In the genomic region with DNA sequence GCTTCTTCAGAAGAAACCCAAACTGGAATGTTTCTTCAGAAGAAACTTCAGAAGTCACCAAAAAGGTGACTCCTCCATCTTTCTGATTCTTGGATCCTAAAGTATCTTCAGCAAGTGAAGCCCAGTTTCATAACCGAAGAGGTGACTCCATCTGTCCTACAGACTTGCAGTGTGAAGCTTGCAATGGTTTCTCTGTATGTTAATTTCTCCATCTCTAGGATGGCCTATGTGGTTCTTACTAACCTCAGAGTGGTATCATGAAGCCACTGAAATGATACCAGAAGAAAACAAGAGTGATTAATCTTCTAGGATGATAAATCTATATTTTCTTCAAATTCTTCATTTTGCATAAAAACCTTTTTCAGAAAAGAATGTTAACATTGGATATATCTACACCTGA, we compare ENCODE assay signal across 16 cellular contexts. TPM values are rescaled to one million over a fixed set of nuclear protein-coding genes. Genes with fewer than 3 reads are reported as not detected.
DNase-seq lines count a peak whose midpoint lies in the region; ATAC-seq lines count a peak whose summit lies in the region.
"Had no signal": no experiment of that assay in that cellular context is flagged by ENCODE, and none has a peak within 500 bp of the region (broad histone marks: within the 10 kb centered on the region; RNA-seq: fewer than 3 reads in every experiment).

No MANE protein-coding gene starts in this region.

- no peak overlapping the region for H3K9ac ChIP-seq in GM23248

- H2AFZ ChIP-seq in GM23248 = no peak overlapping the region

- peaks cover 31% of the 10 kb centered on the region for H3K4me1 ChIP-seq in GM23248 (ENCODE audit: insufficient read depth)
- H3K4me1 ChIP-seq: Caco-2 had no signal

- H4K20me1 ChIP-seq in GM23248 (ENCODE audit: insufficient read depth) = no peaks in the 10 kb centered on the region

- peak; percentile 53 to 78 for ATAC-seq in activated T-cell treated with anti-CD3 and anti-CD28 coated beads, Interleukin-2, amount 50 U/mL, for 72 hours (replicated peaks in 1 of 2)
- peak; percentile 56 for ATAC-seq in stimulated activated naive CD8-positive, alpha-beta T cell treated with anti-CD3 and anti-CD28 coated beads, Interleukin-15, amount 100 ng/mL, for 72 hours
- ATAC-seq in GM21786 (IDR thresholded peaks at IDR 0.05; ENCODE audit: unreplicated experiment) (no peak), GM19455 (IDR thresholded peaks at IDR 0.05; ENCODE audit: unreplicated experiment) (no peak)
- ATAC-seq: HCT116 had no signal

- peak overlapping the region; percentile 16 for H3K4me2 ChIP-seq in GM23248 (ENCODE audit: unreplicated experiment)

- H3K9me3 Mint-ChIP-seq in activated T-cell treated with anti-CD3 and anti-CD28 coated beads, Interleukin-2, amount 50 U/mL, for 72 hours = no peaks in the 10 kb centered on the region
- no peaks in the 10 kb centered on the region for H3K9me3 Mint-ChIP-seq in activated T-cell treated with anti-CD3 and anti-CD28 coated beads, Interleukin-2, amount 50 U/mL, for 24 hours
- no peaks in the 10 kb centered on the region for H3K9me3 Mint-ChIP-seq in stimulated activated naive CD8-positive, alpha-beta T cell treated with anti-CD3 and anti-CD28 coated beads, Interleukin-15, amount 100 ng/mL, for 72 hours
- H3K9me3 Mint-ChIP-seq: CD8-positive, alpha-beta memory T cell had no signal

- 95% methylated on average over 1 of the region's 1 CpG for WGBS in GM23248 (ENCODE audit: low coverage in 1 of 2, low lambda C conversion rate in 2 of 2, missing lambda C conversion rate in 2 of 2), 2 experiments

- no peaks in the 10 kb centered on the region for H3K9me3 ChIP-seq in GM23248 (ENCODE audit: low read depth)
- H3K9me3 ChIP-seq: BE2C, Caco-2 had no signal

- H3K4me1 Mint-ChIP-seq in activated T-cell treated with anti-CD3 and anti-CD28 coated beads, Interleukin-2, amount 50 U/mL, for 72 hours (ENCODE audit: low read depth) = peaks cover 11% of the 10 kb centered on the region
- H3K4me1 Mint-ChIP-seq in activated T-cell treated with anti-CD3 and anti-CD28 coated beads, Interleukin-2, amount 50 U/mL, for 24 hours (ENCODE audit: low read depth) = peaks cover 17% of the 10 kb centered on the region
- no peaks in the 10 kb centered on the region for H3K4me1 Mint-ChIP-seq in stimulated activated naive CD8-positive, alpha-beta T cell treated with anti-CD3 and anti-CD28 coated beads, Interleukin-15, amount 100 ng/mL, for 72 hours
- H3K4me1 Mint-ChIP-seq: CD8-positive, alpha-beta memory T cell had no signal

- H3K4me3 ChIP-seq in GM23248 = no peak overlapping the region

- H3K27ac ChIP-seq in GM23248 (no peak overlapping the region), epithelial cell of prostate (peak overlapping the region; percentile 73)
- H3K27ac ChIP-seq: C4-2B, HL-60 had no signal

- peak overlapping the region in 1 of 2 donors; percentile 2 for H3K4me3 Mint-ChIP-seq in activated T-cell treated with anti-CD3 and anti-CD28 coated beads, Interleukin-2, amount 50 U/mL, for 72 hours
- H3K4me3 Mint-ChIP-seq in activated T-cell treated with anti-CD3 and anti-CD28 coated beads, Interleukin-2, amount 50 U/mL, for 24 hours = no peak overlapping the region
- H3K4me3 Mint-ChIP-seq in stimulated activated naive CD8-positive, alpha-beta T cell treated with anti-CD3 and anti-CD28 coated beads, Interleukin-15, amount 100 ng/mL, for 72 hours = no peak overlapping the region
- H3K4me3 Mint-ChIP-seq: CD8-positive, alpha-beta memory T cell had no signal

- peaks cover 30% of the 10 kb centered on the region for H3K27me3 Mint-ChIP-seq in activated T-cell treated with anti-CD3 and anti-CD28 coated beads, Interleukin-2, amount 50 U/mL, for 72 hours (ENCODE audit: low read depth)
- peaks cover 16% of the 10 kb centered on the region for H3K27me3 Mint-ChIP-seq in activated T-cell treated with anti-CD3 and anti-CD28 coated beads, Interleukin-2, amount 50 U/mL, for 24 hours
- peaks cover 17% of the 10 kb centered on the region for H3K27me3 Mint-ChIP-seq in stimulated activated naive CD8-positive, alpha-beta T cell treated with anti-CD3 and anti-CD28 coated beads, Interleukin-15, amount 100 ng/mL, for 72 hours

- no peak for DNase-seq in activated T-cell treated with anti-CD3 and anti-CD28 coated beads, Interleukin-2, amount 50 U/mL, for 72 hours
- DNase-seq in activated T-cell treated with anti-CD3 and anti-CD28 coated beads, Interleukin-2, amount 50 U/mL, for 24 hours = no peak
- DNase-seq in GM23248 (no peak), epithelial cell of prostate (ENCODE audit: low read depth, low spot score) (no peak)
- DNase-seq in stimulated activated naive CD8-positive, alpha-beta T cell treated with anti-CD3 and anti-CD28 coated beads, Interleukin-15, amount 100 ng/mL, for 72 hours = no peak
- DNase-seq: BE2C; Caco-2; CD8-positive, alpha-beta memory T cell; DND-41; GDM1 had no signal

- in situ Hi-C loops in GM23248 (cut with MboI) = no loop called here

- H3K27me3 ChIP-seq in GM23248 (replicated peaks; ENCODE audit: insufficient read depth) = no peaks in the 10 kb centered on the region
- H3K27me3 ChIP-seq: BE2C had no signal

- H3K79me2 ChIP-seq in GM23248 (ENCODE audit: insufficient read depth) = no peaks in the 10 kb centered on the region

- H3K9me2 ChIP-seq in GM23248 (ENCODE audit: insufficient read depth) = no peaks in the 10 kb centered on the region

- H3F3A ChIP-seq in GM23248 (ENCODE audit: insufficient read depth) = peaks cover 19% of the 10 kb centered on the region

- H3K36me3 ChIP-seq in GM23248 (ENCODE audit: low read depth) = no peaks in the 10 kb centered on the region
- H3K36me3 ChIP-seq: BE2C had no signal

- H3K36me3 Mint-ChIP-seq in activated T-cell treated with anti-CD3 and anti-CD28 coated beads, Interleukin-2, amount 50 U/mL, for 72 hours (ENCODE audit: insufficient read depth in 2 of 2) = no peaks in the 10 kb centered on the region
- no peaks in the 10 kb centered on the region for H3K36me3 Mint-ChIP-seq in activated T-cell treated with anti-CD3 and anti-CD28 coated beads, Interleukin-2, amount 50 U/mL, for 24 hours (ENCODE audit: low read depth)
- H3K36me3 Mint-ChIP-seq: CD8-positive, alpha-beta memory T cell had no signal

- peak overlapping the region; percentile 15 for H3K27ac Mint-ChIP-seq in activated T-cell treated with anti-CD3 and anti-CD28 coated beads, Interleukin-2, amount 50 U/mL, for 72 hours
- H3K27ac Mint-ChIP-seq in activated T-cell treated with anti-CD3 and anti-CD28 coated beads, Interleukin-2, amount 50 U/mL, for 24 hours = no peak overlapping the region
- peak overlapping the region in 1 of 2 donors; percentile 48 for H3K27ac Mint-ChIP-seq in stimulated activated naive CD8-positive, alpha-beta T cell treated with anti-CD3 and anti-CD28 coated beads, Interleukin-15, amount 100 ng/mL, for 72 hours
- H3K27ac Mint-ChIP-seq: CD8-positive, alpha-beta memory T cell had no signal

RNA-seq across cellular contexts. Expression of a gene that starts 0.5 kb away (rescaled TPM):
- under 1 TPM; 0.36 to 0.56 TPM for total RNA-seq in activated T-cell treated with anti-CD3 and anti-CD28 coated beads, Interleukin-2, amount 50 U/mL, for 72 hours
- total RNA-seq in GM23248 (2014; rRNA removed; shearing (Covaris generic)) = not detected in 2 replicates
- polyA plus RNA-seq in GM23248 (2016; fragmentation: Nextera tagmentation; extraction: Ambion mirVana) = not detected in 2 replicates
- total RNA-seq: Caco-2 had no signal
- polyA plus RNA-seq: AG04450; CD8-positive, alpha-beta memory T cell had no signal

Comparison
In these comparisons a context has a peak if more than half of its experiments do, and no peak if none do; other contexts are left out.
1. ATAC-seq: peak in activated T-cell treated with anti-CD3 and anti-CD28 coated beads, Interleukin-2, amount 50 U/mL, for 72 hours (2 of 2) and stimulated activated naive CD8-positive, alpha-beta T cell treated with anti-CD3 and anti-CD28 coated beads, Interleukin-15, amount 100 ng/mL, for 72 hours (single experiment); none in GM21786 (single experiment) and GM19455 (single experiment).